Comparison of ENCODE assay signal across 12 cellular contexts in the genomic region with DNA sequence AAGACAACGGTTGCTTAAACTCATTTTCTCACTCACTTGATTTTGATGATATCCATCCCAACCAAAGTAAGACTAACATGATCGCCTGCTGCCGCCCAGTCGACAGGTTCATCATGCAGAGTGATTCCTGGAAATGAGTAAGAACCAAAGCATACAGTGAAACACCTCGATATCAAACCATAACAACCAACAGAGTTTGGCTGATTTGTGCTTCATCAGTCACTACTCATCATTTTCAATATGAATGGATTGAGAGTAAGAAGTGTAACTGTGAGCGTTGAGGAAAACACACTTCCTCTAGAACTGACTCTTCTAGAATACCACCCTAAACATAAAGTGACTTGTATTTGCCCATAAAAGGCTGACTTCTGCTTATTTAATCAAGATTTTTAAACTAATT. TPM values are rescaled to one million over a fixed set of nuclear protein-coding genes. Genes with fewer than 3 reads are reported as not detected.
DNase-seq lines count a peak whose midpoint lies in the region; ATAC-seq, FAIRE-seq and TF ChIP-seq lines count a peak whose summit lies in the region.
"Had no signal": no experiment of that assay in that cellular context is flagged by ENCODE, and none has a peak within 500 bp of the region (broad histone marks: within the 10 kb centered on the region; RNA-seq: fewer than 3 reads in every experiment).

No MANE protein-coding gene starts in this region.

- DNase-seq in GM18507 (ENCODE audit: extremely low spot score, insufficient read length, low read depth) (peak; percentile 7), memory B cell (ENCODE audit: low spot score in 2 of 2) (no peak), globus pallidus (ENCODE audit: low spot score) (no peak), cerebellar nuclear complex (lab: John Stamatoyannopoulos, UW) (no peak), left cardiac atrium (no peak), heart right ventricle (no peak)
- DNase-seq: activated B cell treated with CpG ODN at 0.5 μM for 24 hours, left ventricle myocardium inferior, NCI-H446 treated with DMSO at 0.1 percent for 48 hours had no signal

- H3K4me3 ChIP-seq in heart right ventricle: no peak overlapping the region
- H3K4me3 ChIP-seq: left ventricle myocardium inferior had no signal

- no peak overlapping the region for H3K4me3 Mint-ChIP-seq in memory B cell
- H3K4me3 Mint-ChIP-seq: activated B cell treated with CpG ODN at 0.5 μM for 24 hours had no signal

- peaks cover 0 to 94% (median 39%) of the 10 kb centered on the region in 9 donors for H3K36me3 ChIP-seq in heart right ventricle

- ATAC-seq in GM21526 (IDR thresholded peaks at IDR 0.05; ENCODE audit: low FRiP score, unreplicated experiment): peak; percentile 81
- peak; percentile 95 for ATAC-seq in HG03432 (IDR thresholded peaks at IDR 0.05; ENCODE audit: unreplicated experiment)
- ATAC-seq in memory B cell (ENCODE audit: low read depth): no peak
- no peak for ATAC-seq in left cardiac atrium
- no peak for ATAC-seq in heart right ventricle

- H3K4me1 Mint-ChIP-seq in memory B cell: peaks cover 10% of the 10 kb centered on the region

- no peaks in the 10 kb centered on the region for H3K27me3 Mint-ChIP-seq in memory B cell
- H3K27me3 Mint-ChIP-seq: activated B cell treated with CpG ODN at 0.5 μM for 24 hours had no signal

- H3K36me3 Mint-ChIP-seq in memory B cell: peaks cover 46% of the 10 kb centered on the region

- 93 to 97% methylated on average over 6 of the region's 6 CpGs for WGBS in heart right ventricle, 2 donors

- no peaks in the 10 kb centered on the region for H3K4me1 ChIP-seq in heart right ventricle
- H3K4me1 ChIP-seq: left ventricle myocardium inferior had no signal

- H3K27ac Mint-ChIP-seq in memory B cell: peak overlapping the region; percentile 33
- H3K27ac Mint-ChIP-seq: activated B cell treated with CpG ODN at 0.5 μM for 24 hours had no signal

- H3K9me3 ChIP-seq in heart right ventricle: no peaks in the 10 kb centered on the region
- H3K9me3 ChIP-seq: left ventricle myocardium inferior had no signal

- no peaks in the 10 kb centered on the region for H3K9me3 Mint-ChIP-seq in memory B cell
- H3K9me3 Mint-ChIP-seq: activated B cell treated with CpG ODN at 0.5 μM for 24 hours had no signal

- TF ChIP-seq CTCF in heart right ventricle (IDR thresholded peaks at IDR 0.05): no peak

- H3K27ac ChIP-seq in heart right ventricle: no peak overlapping the region
- H3K27ac ChIP-seq: left ventricle myocardium inferior had no signal

- no peaks in the 10 kb centered on the region for H3K27me3 ChIP-seq in heart right ventricle

- intact Hi-C loops in left cardiac atrium (cut with DNase I): no loop called here
- intact Hi-C loops in heart right ventricle (cut with DNase I): no loop called here

- FAIRE-seq in GM18507 (lab: Jason Lieb, UNC): peak; percentile 92

RNA-seq across cellular contexts. Expression of a gene that starts 29.2 kb away (rescaled TPM):
- total RNA-seq in left cardiac atrium: under 1 TPM; 0.41 to 0.55 TPM
- total RNA-seq in heart right ventricle: under 1 TPM in 5 of 10 donors, not detected in 5; 0.09 to 0.42 (median 0.24) TPM
- polyA plus RNA-seq in heart right ventricle: 1 to 10 TPM in 1 of 2 donors, under 1 TPM in 1; 0.16 to 1.7 TPM
- total RNA-seq: HT-29 had no signal

Comparison
In these comparisons a context has a peak if more than half of its experiments do, and no peak if none do; other contexts are left out.
1. ATAC-seq: peak in GM21526 (single experiment) and HG03432 (single experiment); none in memory B cell (single experiment), left cardiac atrium (0 of 2) and heart right ventricle (0 of 8).